ENCODE assay signal across 13 cellular contexts in genomic region chr9:31916591-31917223, GRCh38.
DNase-seq lines count a peak whose midpoint lies in the region; TF ChIP-seq lines count a peak whose summit lies in the region.
"Had no signal": no experiment of that assay in that cellular context is flagged by ENCODE, and none has a peak within 500 bp of the region (broad histone marks: within the 10 kb centered on the region; RNA-seq: fewer than 3 reads in every experiment).

No MANE protein-coding gene starts in this region.

- TF ChIP-seq CTCF in epithelial cell of proximal tubule (conservative IDR thresholded peaks at IDR 0.05; ENCODE audit: low read depth, low read length) = peak; percentile 45
- TF ChIP-seq CTCF in retinal pigment epithelial cell (conservative IDR thresholded peaks at IDR 0.05; ENCODE audit: low read depth, low read length) = peak; percentile 21
- TF ChIP-seq CTCF in brain microvascular endothelial cell (IDR thresholded peaks at IDR 0.05; ENCODE audit: low read depth, low read length, missing control alignments) = no peak
- TF ChIP-seq CTCF in CD14-positive monocyte (IDR thresholded peaks at IDR 0.05) = no peak

- DNase-seq in NCI-H748 (lab: John Stamatoyannopoulos, UW; ENCODE audit: unreplicated experiment) (peak; percentile 48), NCI-H748 treated with DMSO at 0.1 percent for 48 hours (lab: John Stamatoyannopoulos, UW) (no peak), NCI-H146 treated with DMSO at 0.1 percent for 48 hours (lab: John Stamatoyannopoulos, UW; ENCODE audit: unreplicated experiment) (peak; percentile 2), epithelial cell of proximal tubule (ENCODE audit: low read depth) (no peak), retinal pigment epithelial cell (ENCODE audit: low read depth) (no peak), brain microvascular endothelial cell (no peak), SJCRH30 (no peak), CD14-positive monocyte (ENCODE audit: low spot score) (no peak)
- DNase-seq: activated CD8-positive, alpha-beta T cell treated with anti-CD3 and anti-CD28 coated beads, Interleukin-2, amount 10 ng/mL, durations not matched to agents 7 days and 5 days; NCI-H1417 treated with DMSO at 0.1 percent for 48 hours; SIG-M5 had no signal

- no peaks in the 10 kb centered on the region for H3K4me1 ChIP-seq in SJCRH30
- H3K4me1 ChIP-seq: A549 had no signal

- H3K4me1 Mint-ChIP-seq in CD14-positive monocyte = no peaks in the 10 kb centered on the region
- H3K4me1 Mint-ChIP-seq: IgD-negative memory B cell had no signal

- intact Hi-C loops in CD14-positive monocyte (cut with micrococcal nuclease) = no loop called here

- no peak overlapping the region for H3K27ac Mint-ChIP-seq in CD14-positive monocyte
- H3K27ac Mint-ChIP-seq: activated CD8-positive, alpha-beta T cell treated with anti-CD3 and anti-CD28 coated beads, Interleukin-2, amount 10 ng/mL, durations not matched to agents 7 days and 5 days; IgD-negative memory B cell had no signal

- no peaks in the 10 kb centered on the region for H3K27me3 ChIP-seq in brain microvascular endothelial cell (replicated peaks)
- no peaks in the 10 kb centered on the region for H3K27me3 ChIP-seq in SJCRH30

- no peak overlapping the region for H3K4me3 Mint-ChIP-seq in CD14-positive monocyte
- H3K4me3 Mint-ChIP-seq: activated CD8-positive, alpha-beta T cell treated with anti-CD3 and anti-CD28 coated beads, Interleukin-2, amount 10 ng/mL, durations not matched to agents 7 days and 5 days; IgD-negative memory B cell had no signal

- H3K27ac ChIP-seq in brain microvascular endothelial cell (no peak overlapping the region), SJCRH30 (no peak overlapping the region)
- H3K27ac ChIP-seq: A549 had no signal

- in situ Hi-C loops in brain microvascular endothelial cell (cut with HindIII; ENCODE audit: low pct_ligation_motif_present, low sequenced_read_pairs) = no loop called here

- H3K4me3 ChIP-seq in epithelial cell of proximal tubule (ENCODE audit: low read depth, low read length) = no peak overlapping the region
- no peak overlapping the region for H3K4me3 ChIP-seq in retinal pigment epithelial cell (ENCODE audit: low read length)
- no peak overlapping the region for H3K4me3 ChIP-seq in brain microvascular endothelial cell (ENCODE audit: low read depth, low read length)
- no peak overlapping the region for H3K4me3 ChIP-seq in SJCRH30
- H3K4me3 ChIP-seq: A549 had no signal

- no peaks in the 10 kb centered on the region for H3K27me3 Mint-ChIP-seq in CD14-positive monocyte (ENCODE audit: low read depth in 3 of 3)
- H3K27me3 Mint-ChIP-seq: IgD-negative memory B cell had no signal

- no peaks in the 10 kb centered on the region for H3K36me3 Mint-ChIP-seq in CD14-positive monocyte
- H3K36me3 Mint-ChIP-seq: IgD-negative memory B cell had no signal

- peaks cover 0 to 9% (median 0%) of the 10 kb centered on the region in 7 donors for H3K9me3 Mint-ChIP-seq in CD14-positive monocyte

- no peaks in the 10 kb centered on the region for H3K9me3 ChIP-seq in SJCRH30 (replicated peaks)
- H3K9me3 ChIP-seq: A549 had no signal

- H3K36me3 ChIP-seq in brain microvascular endothelial cell (replicated peaks) (no peaks in the 10 kb centered on the region), SJCRH30 (no peaks in the 10 kb centered on the region)

Comparison
In these comparisons a context has a peak if more than half of its experiments do, and no peak if none do; other contexts are left out.
1. DNase-seq: peak in NCI-H748 (single experiment) and NCI-H146 treated with DMSO at 0.1 percent for 48 hours (single experiment); none in NCI-H748 treated with DMSO at 0.1 percent for 48 hours (single experiment), epithelial cell of proximal tubule (single experiment), retinal pigment epithelial cell (single experiment), brain microvascular endothelial cell (single experiment), SJCRH30 (0 of 2) and CD14-positive monocyte (single experiment).
2. CTCF ChIP-seq: peak in epithelial cell of proximal tubule (single experiment) and retinal pigment epithelial cell (single experiment); none in brain microvascular endothelial cell (single experiment) and CD14-positive monocyte (single experiment).